In genomic region chr2:162243305-162243693, GRCh38 we compare ENCODE assay signal across 11 cellular contexts. TPM values are rescaled to one million over a fixed set of nuclear protein-coding genes. Genes with fewer than 3 reads are reported as not detected.
DNase-seq lines count a peak whose midpoint lies in the region; ATAC-seq and TF ChIP-seq lines count a peak whose summit lies in the region.
"Had no signal": no experiment of that assay in that cellular context is flagged by ENCODE, and none has a peak within 500 bp of the region (broad histone marks: within the 10 kb centered on the region; RNA-seq: fewer than 3 reads in every experiment).

FAP (minus strand) TSS chr2:162243445; CDS start chr2:162243327, 118 bp downstream.

- intact Hi-C loops in ascending aorta (cut with DNase I) = no loop called here
- intact Hi-C loops in Right ventricle myocardium inferior (cut with DNase I) = no loop called here

- H3K27me3 Mint-ChIP-seq in endothelial cell (ENCODE audit: unreplicated experiment) = no peaks in the 10 kb centered on the region

- no peak within 1 kb of the TSS for H3K27ac Mint-ChIP-seq in endothelial cell (ENCODE audit: unreplicated experiment)
- H3K27ac Mint-ChIP-seq: CD4-positive, alpha-beta T cell had no signal

- H3K36me3 ChIP-seq in ascending aorta = no peaks in the 10 kb centered on the region

- POLR2A ChIA-PET in RWPE1 (lab: Yijun Ruan, JAX; ENCODE audit: low non-redundant PET) = no interaction called here

- H3K36me3 Mint-ChIP-seq in endothelial cell (ENCODE audit: low read depth, unreplicated experiment) = no peaks in the 10 kb centered on the region

- CTCF ChIA-PET in RWPE1 (lab: Yijun Ruan, JAX) = interaction anchor here (1.8 kb wide), 1 partner anchor 22 kb away, joined by 5 read pairs; no protein-coding TSS in a partner anchor

- H3K27ac ChIP-seq in ascending aorta = peak within 1 kb of the TSS; percentile 74 to 75
- H3K27ac ChIP-seq in RWPE1 = no peak within 1 kb of the TSS

- TF ChIP-seq CTCF in ascending aorta (IDR thresholded peaks at IDR 0.05) (no peak), retinal pigment epithelial cell (conservative IDR thresholded peaks at IDR 0.05; ENCODE audit: low read depth, low read length) (no peak), RWPE1 (conservative IDR thresholded peaks at IDR 0.05; ENCODE audit: low read depth) (no peak), endothelial cell (IDR thresholded peaks at IDR 0.05; ENCODE audit: unreplicated experiment) (no peak)

- H3K4me1 Mint-ChIP-seq in endothelial cell (ENCODE audit: unreplicated experiment) = no peaks in the 10 kb centered on the region

- no peak within 1 kb of the TSS for H3K4me3 Mint-ChIP-seq in endothelial cell (ENCODE audit: unreplicated experiment)
- H3K4me3 Mint-ChIP-seq: CD4-positive, alpha-beta T cell had no signal

- H3K4me1 ChIP-seq in ascending aorta = peaks cover 3 to 22% of the 10 kb centered on the region in 2 donors

- ATAC-seq in Right ventricle myocardium inferior = peak; percentile 52
- ATAC-seq in GM21576 (IDR thresholded peaks at IDR 0.05; ENCODE audit: unreplicated experiment) = no peak

- DNase-seq in COLO829 (ENCODE audit: low spot score) (peak; percentile 25), ascending aorta (ENCODE audit: low spot score in 2 of 2) (no peak), Right ventricle myocardium inferior (ENCODE audit: missing footprints) (no peak), retinal pigment epithelial cell (ENCODE audit: low read depth) (no peak), RWPE1 (ENCODE audit: low spot score) (no peak), endothelial cell (ENCODE audit: low spot score) (no peak)
- no peak for DNase-seq in activated CD4-positive, alpha-beta T cell treated with anti-CD3 and anti-CD28 coated beads for 4 hours
- DNase-seq: CD4-positive, alpha-beta T cell; occipital lobe; stimulated activated naive CD4-positive, alpha-beta T cell treated with Interleukin-2 at 50 U/mL for 16 hours had no signal

- no peaks in the 10 kb centered on the region for H3K27me3 ChIP-seq in ascending aorta

- no peaks in the 10 kb centered on the region for H3K9me3 ChIP-seq in ascending aorta

- no peaks in the 10 kb centered on the region for H3K9me3 Mint-ChIP-seq in endothelial cell (ENCODE audit: unreplicated experiment)

- H3K4me3 ChIP-seq in ascending aorta = peak within 1 kb of the TSS; percentile 27 to 56
- H3K4me3 ChIP-seq in retinal pigment epithelial cell (ENCODE audit: low read length) = peak within 1 kb of the TSS; percentile 44

RNA-seq across cellular contexts. Expression of gene FAP, which starts in this region (rescaled TPM):
- total RNA-seq in ascending aorta (16.7 TPM), Right ventricle myocardium inferior (0.62 TPM), endothelial cell (ENCODE audit: unreplicated experiment) (not detected)
- total RNA-seq: CD4-positive, alpha-beta T cell had no signal

Comparison
In these comparisons a context has a peak if more than half of its experiments do, and no peak if none do; other contexts are left out.
1. RNA of gene FAP (total RNA-seq): 16.7 TPM in ascending aorta (single experiment); 0.62 TPM in Right ventricle myocardium inferior (single experiment) and not detected in endothelial cell (single experiment); every median in the first group is over 10 times any median in the second.
2. Peak in ATAC-seq in Right ventricle myocardium inferior; RNA of the gene not detected or under 1 TPM.